Comparison of ENCODE assay signal across 12 cellular contexts in the genomic region with DNA sequence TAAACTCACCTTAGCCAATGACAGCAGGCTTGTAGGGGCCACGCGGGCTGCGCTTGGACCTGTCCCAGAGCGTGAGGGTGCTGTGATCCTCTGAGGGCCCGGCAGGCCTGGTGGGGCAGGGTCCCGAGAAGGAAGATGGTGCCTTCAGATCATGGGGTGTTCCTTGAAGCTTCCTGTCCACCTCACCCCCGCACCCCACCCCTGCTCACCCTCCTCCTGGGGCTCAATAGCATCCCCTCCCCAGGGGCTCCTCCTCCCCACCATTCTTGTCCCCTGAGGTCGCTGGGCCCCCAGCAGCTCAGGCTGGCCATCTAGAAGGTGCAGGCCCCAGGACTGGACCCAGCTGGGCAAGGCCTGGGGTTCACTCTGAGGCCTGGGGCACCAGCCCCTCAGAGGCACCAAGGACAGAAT. TPM values are rescaled to one million over a fixed set of nuclear protein-coding genes. Genes with fewer than 3 reads are reported as not detected.
DNase-seq lines count a peak whose midpoint lies in the region; ATAC-seq lines count a peak whose summit lies in the region.
"Had no signal": no experiment of that assay in that cellular context is flagged by ENCODE, and none has a peak within 500 bp of the region (broad histone marks: within the 10 kb centered on the region; RNA-seq: fewer than 3 reads in every experiment).

No MANE protein-coding gene starts in this region.

- no peak overlapping the region for H3K23ac ChIP-seq in mesenchymal stem cell (ENCODE audit: low read length in 2 of 2)

- H3K27me3 ChIP-seq in BLaER1 (no peaks in the 10 kb centered on the region), Karpas-422 (ENCODE audit: low read length) (no peaks in the 10 kb centered on the region), mesenchymal stem cell (ENCODE audit: control insufficient read depth in 1 of 2, insufficient read depth in 1 of 2, low read length in 2 of 2) (no peaks in the 10 kb centered on the region), aorta (ENCODE audit: control insufficient read depth in 1 of 2, insufficient read depth in 2 of 2, low read length in 1 of 2) (no peaks in the 10 kb centered on the region)

- WGBS in mesenchymal stem cell: 93% methylated on average over 8 of the region's 8 CpGs
- 93 to 94% methylated on average over 8 of the region's 8 CpGs for WGBS in aorta, 2 donors

- no peak overlapping the region for H2BK120ac ChIP-seq in mesenchymal stem cell (ENCODE audit: low read depth, low read length)

- H3K4me2 ChIP-seq in BLaER1: no peak overlapping the region
- no peak overlapping the region for H3K4me2 ChIP-seq in Karpas-422 (ENCODE audit: low read depth, low read length, poor library complexity, severe bottlenecking)
- no peak overlapping the region for H3K4me2 ChIP-seq in mesenchymal stem cell (ENCODE audit: low read length, poor library complexity, severe bottlenecking)

- peak overlapping the region; percentile 38; the same call in 1 of the 2 replicates for H3K27ac ChIP-seq in BLaER1
- peak overlapping the region; percentile 92 for H3K27ac ChIP-seq in Karpas-422 (ENCODE audit: low read length)
- no peak overlapping the region for H3K27ac ChIP-seq in mesenchymal stem cell (ENCODE audit: low read length, poor library complexity, severe bottlenecking)
- H3K27ac ChIP-seq in aorta (ENCODE audit: low read depth in 1 of 2, low read length in 2 of 2): no peak overlapping the region

- H3K9ac ChIP-seq in BLaER1 (no peak overlapping the region), Karpas-422 (ENCODE audit: low read length) (peak overlapping the region; percentile 57; the same call in 1 of the 2 replicates), mesenchymal stem cell (ENCODE audit: low read length) (no peak overlapping the region)

- H2BK15ac ChIP-seq in mesenchymal stem cell (ENCODE audit: low read depth, poor library complexity, severe bottlenecking): peak overlapping the region; percentile 92

- no peaks in the 10 kb centered on the region; the same call in 1 of the 2 replicates for H3K36me3 ChIP-seq in BLaER1
- no peaks in the 10 kb centered on the region for H3K36me3 ChIP-seq in Karpas-422 (ENCODE audit: insufficient read depth, low read length)
- peaks cover 9 to 11% of the 10 kb centered on the region in 2 experiments for H3K36me3 ChIP-seq in mesenchymal stem cell (ENCODE audit: control insufficient read depth in 1 of 2, insufficient read depth in 2 of 2, low read depth in 1 of 2, low read length in 2 of 2)
- H3K36me3 ChIP-seq in aorta (ENCODE audit: control insufficient read depth in 1 of 2, insufficient read depth in 2 of 2, low read length in 1 of 2): no peaks in the 10 kb centered on the region

- no peak for DNase-seq in Karpas-422
- DNase-seq in mesenchymal stem cell: no peak
- no peak for DNase-seq in aorta
- no peak for DNase-seq in NCI-H146 (lab: John Stamatoyannopoulos, UW)
- DNase-seq: C1 segment of cervical spinal cord; CD4-positive, CD25-positive, alpha-beta regulatory T cell; CD8-positive, alpha-beta memory T cell; COR-L47; GOT3; H9 had no signal

- H3K9me3 ChIP-seq in BLaER1 (no peaks in the 10 kb centered on the region), Karpas-422 (ENCODE audit: low read length) (no peaks in the 10 kb centered on the region), mesenchymal stem cell (ENCODE audit: control insufficient read depth, low read length) (no peaks in the 10 kb centered on the region), aorta (ENCODE audit: control insufficient read depth, low read length) (no peaks in the 10 kb centered on the region)

- no peak overlapping the region for H3K14ac ChIP-seq in mesenchymal stem cell (ENCODE audit: low read length in 2 of 2)

- no peak overlapping the region for H2BK12ac ChIP-seq in mesenchymal stem cell (ENCODE audit: low read length in 2 of 2)

- peaks cover 61% of the 10 kb centered on the region for H3K4me1 ChIP-seq in BLaER1
- peaks cover 45% of the 10 kb centered on the region for H3K4me1 ChIP-seq in Karpas-422 (ENCODE audit: low read length)
- peaks cover 8% of the 10 kb centered on the region for H3K4me1 ChIP-seq in mesenchymal stem cell (ENCODE audit: control insufficient read depth, insufficient read depth, low read depth, low read length)
- no peaks in the 10 kb centered on the region for H3K4me1 ChIP-seq in aorta (ENCODE audit: control insufficient read depth in 1 of 2, insufficient read depth in 2 of 2, low read length in 2 of 2)

- H4K91ac ChIP-seq in mesenchymal stem cell (ENCODE audit: low read length): no peak overlapping the region

- intact Hi-C loops in aorta (cut with DNase I): no loop called here

- H4K20me1 ChIP-seq in BLaER1 (no peaks in the 10 kb centered on the region), Karpas-422 (ENCODE audit: insufficient read depth, low read depth, low read length) (no peaks in the 10 kb centered on the region)

- ATAC-seq in aorta (ENCODE audit: low FRiP score) (peak; percentile 5), GM18868 (IDR thresholded peaks at IDR 0.05; ENCODE audit: unreplicated experiment) (no peak)

- no peak overlapping the region for H2AK5ac ChIP-seq in mesenchymal stem cell (ENCODE audit: low read length, severe bottlenecking)

- no peaks in the 10 kb centered on the region for H3K79me1 ChIP-seq in mesenchymal stem cell (replicated peaks; ENCODE audit: low read length, poor library complexity, severe bottlenecking)

- no peak overlapping the region for H3K18ac ChIP-seq in mesenchymal stem cell (ENCODE audit: low read depth in 1 of 2, low read length in 2 of 2)

- no peak overlapping the region for H2BK5ac ChIP-seq in mesenchymal stem cell (ENCODE audit: low read depth, low read length, poor library complexity, severe bottlenecking)

- H3K4me3 ChIP-seq in BLaER1: no peak overlapping the region
- no peak overlapping the region for H3K4me3 ChIP-seq in Karpas-422 (ENCODE audit: low read length)
- no peak overlapping the region for H3K4me3 ChIP-seq in mesenchymal stem cell (ENCODE audit: insufficient read depth in 1 of 2, low read depth in 1 of 2, low read length in 2 of 2)
- no peak overlapping the region for H3K4me3 ChIP-seq in aorta (ENCODE audit: low read length in 2 of 2)

- no peak overlapping the region for H3K4ac ChIP-seq in mesenchymal stem cell (ENCODE audit: low read depth in 1 of 2, low read length in 2 of 2)

- no peaks in the 10 kb centered on the region for H3K79me2 ChIP-seq in Karpas-422 (ENCODE audit: low read length)

- H3K9me2 ChIP-seq in Karpas-422 (replicated peaks; ENCODE audit: insufficient read depth, low read length): no peaks in the 10 kb centered on the region

- no peak overlapping the region for H2AFZ ChIP-seq in Karpas-422 (ENCODE audit: low read length)
- no peak overlapping the region for H2AFZ ChIP-seq in mesenchymal stem cell (ENCODE audit: low read depth, low read length)

- no peak overlapping the region for H4K8ac ChIP-seq in mesenchymal stem cell (ENCODE audit: low read length)

RNA-seq across cellular contexts. Expression of gene PWWP2B, which starts 33.9 kb away (rescaled TPM):
- total RNA-seq in Karpas-422 (2014; rRNA removed; shearing (Covaris generic); ENCODE audit: low replicate concordance): 1.4 and 3.7 TPM in 2 replicates
- 9.8 TPM for polyA plus RNA-seq in mesenchymal stem cell (2013, experiment 1 of 2)
- 9.5 TPM for polyA plus RNA-seq in mesenchymal stem cell (2013, experiment 2 of 2)
- total RNA-seq in aorta: 1 to 10 TPM; 6.8 to 8.7 TPM
- 1 to 10 TPM; 2.0 to 3.6 TPM for polyA plus RNA-seq in aorta

Comparison
In these comparisons a context has a peak if more than half of its experiments do, and no peak if none do; other contexts are left out.
1. H3K27ac ChIP-seq: peak in BLaER1 (single experiment) and Karpas-422 (single experiment); none in mesenchymal stem cell (single experiment) and aorta (0 of 2).